In genomic region chr6:116011520-116011919, GRCh38 we compare ENCODE assay signal across 8 cellular contexts. TPM values are rescaled to one million over a fixed set of nuclear protein-coding genes. Genes with fewer than 3 reads are reported as not detected.
A peak's percentile ranks its signal among the peaks of the same experiment; 100 is the strongest.
DNase-seq lines count a peak whose midpoint lies in the region; ATAC-seq and TF ChIP-seq lines count a peak whose summit lies in the region.

No MANE protein-coding gene starts in this region.

- ATAC-seq in HG03066 (IDR thresholded peaks at IDR 0.05; ENCODE audit: low read depth, unreplicated experiment), result peak; percentile 37
- peak; percentile 95 to 96 for ATAC-seq in activated T-cell treated with anti-CD3 and anti-CD28 coated beads, Interleukin-2, amount 50 U/mL, for 4 hours

- no peak for TF ChIP-seq CTCF in WERI-Rb-1 (IDR thresholded peaks at IDR 0.05; ENCODE audit: low read depth, low read length)

- no peak overlapping the region for H3K4me3 Mint-ChIP-seq in activated T-cell treated with anti-CD3 and anti-CD28 coated beads, Interleukin-2, amount 50 U/mL, for 4 hours

- H3K36me3 ChIP-seq in WERI-Rb-1, result no peaks in the 10 kb centered on the region

- no peaks in the 10 kb centered on the region for H3K27me3 ChIP-seq in WERI-Rb-1 (ENCODE audit: insufficient read depth, low read depth, severe bottlenecking)

- no peak overlapping the region for H3K27ac ChIP-seq in WERI-Rb-1

- H3K36me3 Mint-ChIP-seq in activated T-cell treated with anti-CD3 and anti-CD28 coated beads, Interleukin-2, amount 50 U/mL, for 4 hours (ENCODE audit: insufficient read depth), result no peaks in the 10 kb centered on the region

- H3K4me3 ChIP-seq in WERI-Rb-1 (ENCODE audit: low read depth, low read length), result no peak overlapping the region

- no peaks in the 10 kb centered on the region for H3K9me3 ChIP-seq in WERI-Rb-1 (ENCODE audit: severe bottlenecking)

- no peaks in the 10 kb centered on the region for H3K9me3 Mint-ChIP-seq in activated T-cell treated with anti-CD3 and anti-CD28 coated beads, Interleukin-2, amount 50 U/mL, for 4 hours

- DNase-seq in NCI-H2107 treated with DMSO at 0.1 percent for 48 hours (lab: John Stamatoyannopoulos, UW; ENCODE audit: unreplicated experiment), result peak; percentile 61
- DNase-seq in NCI-H2107 (lab: John Stamatoyannopoulos, UW), result no peak
- DNase-seq in activated T-cell treated with anti-CD3 and anti-CD28 coated beads, Interleukin-2, amount 50 U/mL, for 4 hours, result peak; percentile 4
- peak; percentile 19 to 57 (median 23) for DNase-seq in stimulated activated CD4-positive, alpha-beta T cell treated with anti-CD3 and anti-CD28 coated beads, TNF-alpha, amount 100 ng/mL, for 48 hours (ENCODE audit: low read depth in 3 of 3)
- no peak for DNase-seq in AML-193 (lab: John Stamatoyannopoulos, UW)
- DNase-seq in WERI-Rb-1, result no peak
- no peak for DNase-seq in dedifferentiated amniotic fluid mesenchymal stem cell (ENCODE audit: extremely low spot score)

- H3K4me1 Mint-ChIP-seq in activated T-cell treated with anti-CD3 and anti-CD28 coated beads, Interleukin-2, amount 50 U/mL, for 4 hours (ENCODE audit: low read depth), result peaks cover 9% of the 10 kb centered on the region

- peaks cover 17% of the 10 kb centered on the region for H3K27me3 Mint-ChIP-seq in activated T-cell treated with anti-CD3 and anti-CD28 coated beads, Interleukin-2, amount 50 U/mL, for 4 hours (ENCODE audit: low read depth)

RNA-seq across cellular contexts. Expression of gene FRK, which starts 49.2 kb away (rescaled TPM):
- under 1 TPM; 0.03 to 0.05 (median 0.03) TPM for total RNA-seq in activated T-cell treated with anti-CD3 and anti-CD28 coated beads, Interleukin-2, amount 50 U/mL, for 4 hours

Comparison
In these comparisons a context has a peak if more than half of its experiments do, and no peak if none do; other contexts are left out.
1. DNase-seq: peak in NCI-H2107 treated with DMSO at 0.1 percent for 48 hours (single experiment), activated T-cell treated with anti-CD3 and anti-CD28 coated beads, Interleukin-2, amount 50 U/mL, for 4 hours (single experiment) and stimulated activated CD4-positive, alpha-beta T cell treated with anti-CD3 and anti-CD28 coated beads, TNF-alpha, amount 100 ng/mL, for 48 hours (3 of 3); none in NCI-H2107 (single experiment), AML-193 (0 of 2), WERI-Rb-1 (single experiment) and dedifferentiated amniotic fluid mesenchymal stem cell (single experiment).